18 cellular contexts compared by ENCODE assay signal in genomic region chr22:39612811-39613548, GRCh38. TPM values are rescaled to one million over a fixed set of nuclear protein-coding genes. Genes with fewer than 3 reads are reported as not detected.
DNase-seq lines count a peak whose midpoint lies in the region; ATAC-seq and TF ChIP-seq lines count a peak whose summit lies in the region.
"Had no signal": no experiment of that assay in that cellular context is flagged by ENCODE, and none has a peak within 500 bp of the region (broad histone marks: within the 10 kb centered on the region; RNA-seq: fewer than 3 reads in every experiment).

No MANE protein-coding gene starts in this region.

- H3K27ac Mint-ChIP-seq in activated CD8-positive, alpha-beta T cell treated with anti-CD3 and anti-CD28 coated beads, Interleukin-2, amount 10 ng/mL, durations not matched to agents 7 days and 5 days: no peak overlapping the region
- H3K27ac Mint-ChIP-seq: GM23338 had no signal

- H3K36me3 Mint-ChIP-seq in activated CD8-positive, alpha-beta T cell treated with anti-CD3 and anti-CD28 coated beads, Interleukin-2, amount 10 ng/mL, durations not matched to agents 7 days and 5 days (ENCODE audit: low read depth): no peaks in the 10 kb centered on the region

- H3K9me3 ChIP-seq in BLaER1 (peaks cover 7% of the 10 kb centered on the region), WERI-Rb-1 (ENCODE audit: severe bottlenecking) (no peaks in the 10 kb centered on the region)
- H3K9me3 ChIP-seq: gastrocnemius medialis, testis had no signal

- H3K9me3 Mint-ChIP-seq in activated CD8-positive, alpha-beta T cell treated with anti-CD3 and anti-CD28 coated beads, Interleukin-2, amount 10 ng/mL, durations not matched to agents 7 days and 5 days (ENCODE audit: insufficient read depth): no peaks in the 10 kb centered on the region

- peak; percentile 47 for ATAC-seq in activated CD8-positive, alpha-beta T cell treated with anti-CD3 and anti-CD28 coated beads, Interleukin-2, amount 10 ng/mL, durations not matched to agents 7 days and 5 days
- ATAC-seq in GM19351 (IDR thresholded peaks at IDR 0.05; ENCODE audit: unreplicated experiment): no peak
- ATAC-seq: gastrocnemius medialis, GM23338, left ventricle myocardium superior had no signal

- peak overlapping the region; percentile 80 for H3K4me2 ChIP-seq in BLaER1
- H3K4me2 ChIP-seq: GM23338, smooth muscle cell had no signal

- 0 out of 2 replicates have a peak overlapping the region, but pooled peaks have one; percentile 27 for H3K9ac ChIP-seq in BLaER1

- H3K4me1 Mint-ChIP-seq in activated CD8-positive, alpha-beta T cell treated with anti-CD3 and anti-CD28 coated beads, Interleukin-2, amount 10 ng/mL, durations not matched to agents 7 days and 5 days (ENCODE audit: low read depth): peaks cover 17% of the 10 kb centered on the region

- no peaks in the 10 kb centered on the region for H3K27me3 ChIP-seq in BLaER1
- no peaks in the 10 kb centered on the region for H3K27me3 ChIP-seq in WERI-Rb-1 (ENCODE audit: insufficient read depth, low read depth, severe bottlenecking)
- H3K27me3 ChIP-seq: testis had no signal

- H3K4me1 ChIP-seq in BLaER1: peaks cover 87% of the 10 kb centered on the region
- H3K4me1 ChIP-seq: gastrocnemius medialis had no signal

- H3K4me3 Mint-ChIP-seq in activated CD8-positive, alpha-beta T cell treated with anti-CD3 and anti-CD28 coated beads, Interleukin-2, amount 10 ng/mL, durations not matched to agents 7 days and 5 days: peak overlapping the region; percentile 41
- H3K4me3 Mint-ChIP-seq: GM23338 had no signal

- TF ChIP-seq CTCF in WERI-Rb-1 (IDR thresholded peaks at IDR 0.05; ENCODE audit: low read depth, low read length): no peak

- CTCF ChIA-PET in activated CD8-positive, alpha-beta T cell treated with anti-CD3 and anti-CD28 coated beads, Interleukin-2, amount 10 ng/mL, durations not matched to agents 7 days and 5 days (lab: Charles Lee): interaction anchor here (1.0 kb wide), 1 partner anchor 412 kb away, joined by 4 read pairs; no protein-coding TSS in a partner anchor

- H3K36me3 ChIP-seq in BLaER1 (no peaks in the 10 kb centered on the region), WERI-Rb-1 (no peaks in the 10 kb centered on the region)
- H3K36me3 ChIP-seq: gastrocnemius medialis had no signal

- no peaks in the 10 kb centered on the region for H4K20me1 ChIP-seq in BLaER1

- POLR2A ChIA-PET in activated CD8-positive, alpha-beta T cell treated with anti-CD3 and anti-CD28 coated beads, Interleukin-2, amount 10 ng/mL, durations not matched to agents 7 days and 5 days (lab: Charles Lee): no interaction called here

- no peak overlapping the region for H3K4me3 ChIP-seq in BLaER1
- no peak overlapping the region for H3K4me3 ChIP-seq in Jurkat, Clone E6-1 (ENCODE audit: low read length)
- H3K4me3 ChIP-seq in WERI-Rb-1 (ENCODE audit: low read depth, low read length): no peak overlapping the region
- H3K4me3 ChIP-seq: coronary artery, gastrocnemius medialis, GM23338, smooth muscle cell, testis had no signal

- peak; percentile 48 for DNase-seq in Jurkat, Clone E6-1 (ENCODE audit: low read depth, low spot score)
- DNase-seq in activated CD8-positive, alpha-beta T cell treated with anti-CD3 and anti-CD28 coated beads, Interleukin-2, amount 10 ng/mL, durations not matched to agents 7 days and 5 days: no peak
- DNase-seq in central memory CD4-positive, alpha-beta T cell: peak; percentile 16
- DNase-seq in epidermal melanocyte (ENCODE audit: insufficient read length, low spot score): no peak
- no peak for DNase-seq in WERI-Rb-1
- no peak for DNase-seq in HK-2 (ENCODE audit: unreplicated experiment)
- DNase-seq: gastrocnemius medialis, GF-D8, Karpas-422, left ventricle myocardium superior, testis had no signal

- peaks cover 28% of the 10 kb centered on the region for H3K27me3 Mint-ChIP-seq in activated CD8-positive, alpha-beta T cell treated with anti-CD3 and anti-CD28 coated beads, Interleukin-2, amount 10 ng/mL, durations not matched to agents 7 days and 5 days (ENCODE audit: low read depth)

- peak overlapping the region; percentile 56; the same call in 1 of the 2 replicates for H3K27ac ChIP-seq in BLaER1
- no peak overlapping the region for H3K27ac ChIP-seq in WERI-Rb-1
- H3K27ac ChIP-seq: coronary artery, epithelial cell of prostate, gastrocnemius medialis, testis, VCaP had no signal

RNA-seq across cellular contexts. Expression of gene CACNA1I, which starts 42.4 kb away (rescaled TPM):
- polyA plus RNA-seq in Jurkat, Clone E6-1 (2012; ENCODE audit: insufficient read depth, insufficient read length): 0.10 TPM
- under 1 TPM; 0.60 to 0.74 TPM for total RNA-seq in activated CD8-positive, alpha-beta T cell treated with anti-CD3 and anti-CD28 coated beads, Interleukin-2, amount 10 ng/mL, durations not matched to agents 7 days and 5 days
- total RNA-seq: gastrocnemius medialis, left ventricle myocardium superior, smooth muscle cell had no signal
- polyA plus RNA-seq: smooth muscle cell had no signal

Comparison
In these comparisons a context has a peak if more than half of its experiments do, and no peak if none do; other contexts are left out.
1. DNase-seq: peak in Jurkat, Clone E6-1 (single experiment) and central memory CD4-positive, alpha-beta T cell (single experiment); none in activated CD8-positive, alpha-beta T cell treated with anti-CD3 and anti-CD28 coated beads, Interleukin-2, amount 10 ng/mL, durations not matched to agents 7 days and 5 days (single experiment), epidermal melanocyte (single experiment), WERI-Rb-1 (single experiment) and HK-2 (single experiment).